6 cellular contexts compared by ENCODE assay signal in the genomic region with DNA sequence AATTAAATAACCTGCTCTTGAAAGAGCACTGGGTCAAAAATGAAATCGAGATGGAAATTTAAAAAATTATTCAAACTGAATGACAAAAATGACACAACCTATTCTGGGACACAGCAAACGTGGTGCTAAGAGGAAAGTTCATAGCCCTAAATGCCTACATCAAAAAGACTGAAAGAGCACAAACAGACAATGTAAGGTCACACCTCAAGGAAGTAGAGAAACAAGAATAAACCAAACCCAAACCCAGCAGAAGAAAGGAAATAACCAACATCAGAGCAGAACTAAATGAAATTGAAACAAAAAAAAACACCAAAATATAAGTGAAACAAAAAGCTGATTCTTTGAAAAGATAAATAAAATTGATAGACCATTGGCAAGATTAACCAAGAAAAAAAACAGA. TPM values are rescaled to one million over a fixed set of nuclear protein-coding genes. Genes with fewer than 3 reads are reported as not detected.
"Had no signal": no experiment of that assay in that cellular context is flagged by ENCODE, and none has a peak within 500 bp of the region (broad histone marks: within the 10 kb centered on the region; RNA-seq: fewer than 3 reads in every experiment).

No MANE protein-coding gene starts in this region.

RNA-seq across cellular contexts. Expression of a gene that starts 15.1 kb away (rescaled TPM):
- total RNA-seq: activated CD4-positive, alpha-beta memory T cell treated with anti-CD3 and anti-CD28 coated beads for 36 hours; activated naive CD4-positive, alpha-beta T cell treated with anti-CD3 and anti-CD28 coated beads for 36 hours; K562; OCI-LY7; PC-9; T-helper 2 cell treated with Interferon-gamma antibody and Interleukin-4, amounts not matched to agents 100 ng/mL and 5 ng/mL, for 36 hours had no signal
- polyA plus RNA-seq: K562 had no signal
